In genomic region chr1:32627596-32628162, GRCh38 we compare ENCODE assay signal across 1 cellular context.
TF ChIP-seq lines count a peak whose summit lies in the region.

No MANE protein-coding gene starts in this region.

TF ChIP-seq in HepG2, 621 proteins besides CTCF, POLR2A, EP300 and RAD21 (continued from another document):
- TF ChIP-seq, protein P1, sequence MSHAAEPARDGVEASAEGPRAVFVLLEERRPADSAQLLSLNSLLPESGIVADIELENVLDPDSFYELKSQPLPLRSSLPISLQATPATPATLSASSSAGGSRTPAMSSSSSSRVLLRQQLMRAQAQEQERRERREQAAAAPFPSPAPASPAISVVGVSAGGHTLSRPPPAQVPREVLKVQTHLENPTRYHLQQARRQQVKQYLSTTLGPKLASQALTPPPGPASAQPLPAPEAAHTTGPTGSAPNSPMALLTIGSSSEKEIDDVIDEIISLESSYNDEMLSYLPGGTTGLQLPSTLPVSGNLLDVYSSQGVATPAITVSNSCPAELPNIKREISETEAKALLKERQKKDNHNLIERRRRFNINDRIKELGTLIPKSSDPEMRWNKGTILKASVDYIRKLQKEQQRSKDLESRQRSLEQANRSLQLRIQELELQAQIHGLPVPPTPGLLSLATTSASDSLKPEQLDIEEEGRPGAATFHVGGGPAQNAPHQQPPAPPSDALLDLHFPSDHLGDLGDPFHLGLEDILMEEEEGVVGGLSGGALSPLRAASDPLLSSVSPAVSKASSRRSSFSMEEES (CRISPR knock-in tag; IDR thresholded peaks at IDR 0.05), result no peak
- TF ChIP-seq KLF16 (CRISPR knock-in tag; IDR thresholded peaks at IDR 0.05), result no peak
- TF ChIP-seq ZNF572 (CRISPR knock-in tag; IDR thresholded peaks at IDR 0.05), result no peak
- no peak for TF ChIP-seq ZNF101 (CRISPR knock-in tag; IDR thresholded peaks at IDR 0.05; ENCODE audit: borderline replicate concordance, low read depth)
- TF ChIP-seq JUNB (CRISPR knock-in tag; IDR thresholded peaks at IDR 0.05; ENCODE audit: borderline replicate concordance), result no peak
- TF ChIP-seq HIVEP1 (CRISPR knock-in tag; IDR thresholded peaks at IDR 0.05), result no peak
- no peak for TF ChIP-seq ADNP (CRISPR knock-in tag; IDR thresholded peaks at IDR 0.05)
- TF ChIP-seq, protein P2, sequence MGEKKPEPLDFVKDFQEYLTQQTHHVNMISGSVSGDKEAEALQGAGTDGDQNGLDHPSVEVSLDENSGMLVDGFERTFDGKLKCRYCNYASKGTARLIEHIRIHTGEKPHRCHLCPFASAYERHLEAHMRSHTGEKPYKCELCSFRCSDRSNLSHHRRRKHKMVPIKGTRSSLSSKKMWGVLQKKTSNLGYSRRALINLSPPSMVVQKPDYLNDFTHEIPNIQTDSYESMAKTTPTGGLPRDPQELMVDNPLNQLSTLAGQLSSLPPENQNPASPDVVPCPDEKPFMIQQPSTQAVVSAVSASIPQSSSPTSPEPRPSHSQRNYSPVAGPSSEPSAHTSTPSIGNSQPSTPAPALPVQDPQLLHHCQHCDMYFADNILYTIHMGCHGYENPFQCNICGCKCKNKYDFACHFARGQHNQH (CRISPR knock-in tag; IDR thresholded peaks at IDR 0.05), result no peak
- TF ChIP-seq SATB2 (CRISPR knock-in tag; IDR thresholded peaks at IDR 0.05), result no peak
- no peak for TF ChIP-seq FOXA3 (CRISPR knock-in tag; IDR thresholded peaks at IDR 0.05)
- no peak for TF ChIP-seq REST (IDR thresholded peaks at IDR 0.05; ENCODE audit: borderline replicate concordance in 1 of 2, low read depth in 1 of 2, low read length in 2 of 2)
